ENCODE assay signal across 8 cellular contexts in the genomic region with DNA sequence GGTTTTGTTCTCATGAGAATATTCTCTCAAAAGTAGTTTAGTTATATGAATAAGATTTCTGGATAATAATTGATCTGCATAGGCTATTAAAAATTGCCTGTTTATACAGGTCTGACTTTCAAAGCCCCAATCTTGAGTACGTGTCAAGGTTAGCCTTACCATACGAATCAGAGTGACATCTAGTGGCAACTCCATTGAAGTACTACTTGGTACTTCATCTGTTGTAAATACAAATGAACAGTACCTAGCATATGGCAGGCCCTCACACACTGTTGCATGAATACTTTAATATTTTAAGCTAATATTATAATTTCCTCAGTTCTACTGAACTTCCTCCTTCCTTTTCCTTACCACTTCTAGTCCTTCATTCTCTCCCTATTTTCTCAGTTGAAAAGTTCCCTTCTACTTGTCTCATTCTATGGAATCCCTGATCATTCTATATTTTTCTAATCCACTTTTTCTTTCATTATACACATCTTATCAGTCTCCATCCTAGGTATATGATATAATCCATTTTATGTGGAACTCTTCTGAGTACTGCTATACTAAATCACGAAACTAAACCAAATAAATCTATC.
DNase-seq lines count a peak whose midpoint lies in the region; ATAC-seq lines count a peak whose summit lies in the region.

No MANE protein-coding gene starts in this region.

- H3K27me3 Mint-ChIP-seq in CD4-positive, CD25-positive, alpha-beta regulatory T cell, result no peaks in the 10 kb centered on the region
- H3K27me3 Mint-ChIP-seq in naive thymus-derived CD4-positive, alpha-beta T cell, result no peaks in the 10 kb centered on the region

- H3K4me1 ChIP-seq in CD4-positive, CD25-positive, alpha-beta regulatory T cell (ENCODE audit: control insufficient read depth, insufficient read depth, low read length, poor library complexity, severe bottlenecking), result no peaks in the 10 kb centered on the region
- H3K4me1 ChIP-seq in naive thymus-derived CD4-positive, alpha-beta T cell (ENCODE audit: control insufficient read depth in 2 of 2, insufficient read depth in 2 of 2, low read length in 2 of 2), result peaks cover 0 to 12% of the 10 kb centered on the region in 2 donors

- no peaks in the 10 kb centered on the region for H3K9me3 Mint-ChIP-seq in CD4-positive, CD25-positive, alpha-beta regulatory T cell
- no peaks in the 10 kb centered on the region for H3K9me3 Mint-ChIP-seq in naive thymus-derived CD4-positive, alpha-beta T cell

- no peaks in the 10 kb centered on the region for H3K36me3 ChIP-seq in CD4-positive, CD25-positive, alpha-beta regulatory T cell (ENCODE audit: control insufficient read depth, insufficient read depth, low read length)
- no peaks in the 10 kb centered on the region for H3K36me3 ChIP-seq in naive thymus-derived CD4-positive, alpha-beta T cell (ENCODE audit: control insufficient read depth in 2 of 3, insufficient read depth in 3 of 3, low read length in 3 of 3)

- H3K36me3 Mint-ChIP-seq in CD4-positive, CD25-positive, alpha-beta regulatory T cell, result no peaks in the 10 kb centered on the region
- peaks cover 0 to 13% (median 0%) of the 10 kb centered on the region in 5 donors for H3K36me3 Mint-ChIP-seq in naive thymus-derived CD4-positive, alpha-beta T cell

- in situ Hi-C loops in SK-MEL-5 (cut with HindIII; ENCODE audit: low pct_unique_long_range_greater_than_20kb, low sequenced_read_pairs), result no loop called here

- CTCF ChIA-PET in naive thymus-derived CD4-positive, alpha-beta T cell (lab: Charles Lee), result interaction anchor here (0.5 to 1.3 kb wide), 6 partner anchors 9 to 451 kb away, joined by 3 to 5 read pairs (median 3); no protein-coding TSS in a partner anchor

- intact Hi-C loops in naive thymus-derived CD4-positive, alpha-beta T cell (cut with micrococcal nuclease), result loop anchor here (1.0 to 10.0 kb wide), 10 partner anchors 14 to 525 kb away; a partner anchor contains a TSS

- H3K27me3 ChIP-seq in CD4-positive, CD25-positive, alpha-beta regulatory T cell (ENCODE audit: control insufficient read depth, insufficient read depth, low read length), result no peaks in the 10 kb centered on the region
- H3K27me3 ChIP-seq in naive thymus-derived CD4-positive, alpha-beta T cell (ENCODE audit: control insufficient read depth in 2 of 2, insufficient read depth in 2 of 2, low read length in 2 of 2), result no peaks in the 10 kb centered on the region

- H3K4me3 Mint-ChIP-seq in CD4-positive, CD25-positive, alpha-beta regulatory T cell, result no peak overlapping the region
- no peak overlapping the region for H3K4me3 Mint-ChIP-seq in naive thymus-derived CD4-positive, alpha-beta T cell

- peak overlapping the region in 1 of 3 donors; percentile 10 for H3K27ac Mint-ChIP-seq in CD4-positive, CD25-positive, alpha-beta regulatory T cell
- H3K27ac Mint-ChIP-seq in naive thymus-derived CD4-positive, alpha-beta T cell, result peak overlapping the region in 6 of 9 donors; percentile 23 to 84 (median 71)

- H3K4me3 ChIP-seq in CD4-positive, CD25-positive, alpha-beta regulatory T cell (ENCODE audit: low read depth, low read length), result no peak overlapping the region
- H3K4me3 ChIP-seq in naive thymus-derived CD4-positive, alpha-beta T cell (ENCODE audit: low read length), result no peak overlapping the region

- no peaks in the 10 kb centered on the region for H3K9me3 ChIP-seq in CD4-positive, CD25-positive, alpha-beta regulatory T cell (ENCODE audit: control insufficient read depth in 2 of 2, low read length in 2 of 2)
- no peaks in the 10 kb centered on the region for H3K9me3 ChIP-seq in naive thymus-derived CD4-positive, alpha-beta T cell (ENCODE audit: control insufficient read depth in 2 of 3, low read length in 3 of 3)

- POLR2A ChIA-PET in naive thymus-derived CD4-positive, alpha-beta T cell (lab: Charles Lee), result interaction anchor here (0.6 kb wide), 1 partner anchor 303 kb away, joined by 3 read pairs; no protein-coding TSS in a partner anchor

- no peak overlapping the region for H3K27ac ChIP-seq in CD4-positive, CD25-positive, alpha-beta regulatory T cell (ENCODE audit: insufficient read depth, low read length, poor library complexity, severe bottlenecking)
- H3K27ac ChIP-seq in epithelial cell of prostate, result no peak overlapping the region
- no peak overlapping the region for H3K27ac ChIP-seq in naive thymus-derived CD4-positive, alpha-beta T cell (ENCODE audit: low read depth, low read length)

- ATAC-seq in CD4-positive, CD25-positive, alpha-beta regulatory T cell (ENCODE audit: low read depth in 2 of 2), result peak; percentile 89 to 94
- peak; percentile 96 for ATAC-seq in GM18517 (IDR thresholded peaks at IDR 0.05; ENCODE audit: unreplicated experiment)
- ATAC-seq in HG02870 (IDR thresholded peaks at IDR 0.05; ENCODE audit: unreplicated experiment), result peak; percentile 96
- ATAC-seq in naive thymus-derived CD4-positive, alpha-beta T cell, result peak; percentile 99

- peak in 2 of 3 donors; percentile 46 to 82 for DNase-seq in CD4-positive, CD25-positive, alpha-beta regulatory T cell
- peak; percentile 74 for DNase-seq in NCI-H1105 treated with DMSO at 0.1 percent for 48 hours (lab: John Stamatoyannopoulos, UW)
- peak; percentile 78 for DNase-seq in SK-MEL-5 (ENCODE audit: low read depth, low spot score)
- DNase-seq in epithelial cell of prostate (ENCODE audit: low read depth, low spot score), result peak; percentile 20
- peak in 7 of 9 donors; percentile 11 to 59 (median 44) for DNase-seq in naive thymus-derived CD4-positive, alpha-beta T cell
- DNase-seq in mesenteric fat pad (ENCODE audit: low spot score), result no peak

- H3K4me1 Mint-ChIP-seq in CD4-positive, CD25-positive, alpha-beta regulatory T cell, result peaks cover 9 to 31% (median 20%) of the 10 kb centered on the region in 4 donors
- peaks cover 2 to 68% (median 39%) of the 10 kb centered on the region in 7 donors for H3K4me1 Mint-ChIP-seq in naive thymus-derived CD4-positive, alpha-beta T cell
